ENCODE assay signal across 8 cellular contexts in genomic region chr11:18540207-18541009, GRCh38. TPM values are rescaled to one million over a fixed set of nuclear protein-coding genes. Genes with fewer than 3 reads are reported as not detected.
A peak's percentile ranks its signal among the peaks of the same experiment; 100 is the strongest.
DNase-seq lines count a peak whose midpoint lies in the region; ATAC-seq and TF ChIP-seq lines count a peak whose summit lies in the region.

No MANE protein-coding gene starts in this region.

- CTCF ChIA-PET in activated CD4-positive, alpha-beta T cell treated with anti-CD3 and anti-CD28 coated beads, Interleukin-2, amount 10 ng/mL, durations not matched to agents 7 days and 5 days (lab: Charles Lee) = interaction anchor here (0.5 to 1.8 kb wide), 11 partner anchors 9 to 309 kb away, joined by 3 to 8 read pairs (median 4); no protein-coding TSS in a partner anchor

- H3K27me3 ChIP-seq in lung (ENCODE audit: control insufficient read depth, insufficient read depth) = no peaks in the 10 kb centered on the region
- H3K27me3 ChIP-seq in MG63 = no peaks in the 10 kb centered on the region

- no peaks in the 10 kb centered on the region for H3K4me1 ChIP-seq in lung (ENCODE audit: control insufficient read depth in 2 of 2, insufficient read depth in 2 of 2, low read length in 2 of 2)

- no peak overlapping the region for H3K27ac Mint-ChIP-seq in activated CD4-positive, alpha-beta T cell treated with anti-CD3 and anti-CD28 coated beads, Interleukin-2, amount 10 ng/mL, durations not matched to agents 7 days and 5 days

- DNase-seq in activated CD4-positive, alpha-beta T cell treated with anti-CD3 and anti-CD28 coated beads, Interleukin-2, amount 10 ng/mL, durations not matched to agents 7 days and 5 days = peak; percentile 14
- no peak for DNase-seq in activated CD4-positive, alpha-beta T cell treated with anti-CD3 and anti-CD28 coated beads for 4 hours
- DNase-seq in LoVo (ENCODE audit: low spot score) (peak; percentile 38), amniotic epithelial cell (ENCODE audit: low read depth) (peak; percentile 26), lung (ENCODE audit: low spot score) (no peak), T-helper 9 cell (no peak), MG63 (no peak)

- H3K9me3 ChIP-seq in lung (ENCODE audit: control insufficient read depth in 2 of 2, insufficient read depth in 1 of 2, low read length in 1 of 2) = no peaks in the 10 kb centered on the region
- no peaks in the 10 kb centered on the region for H3K9me3 ChIP-seq in MG63

- H3K4me3 Mint-ChIP-seq in activated CD4-positive, alpha-beta T cell treated with anti-CD3 and anti-CD28 coated beads, Interleukin-2, amount 10 ng/mL, durations not matched to agents 7 days and 5 days = no peak overlapping the region

- H3K36me3 ChIP-seq in lung (ENCODE audit: control insufficient read depth in 2 of 2, insufficient read depth in 2 of 2, low read length in 2 of 2) = peaks cover 1 to 13% of the 10 kb centered on the region in 2 donors
- no peaks in the 10 kb centered on the region; the same call in 1 of the 2 replicates for H3K36me3 ChIP-seq in MG63

- TF ChIP-seq CTCF in lung (IDR thresholded peaks at IDR 0.05; ENCODE audit: control extremely low read depth, extremely low read depth) = peak; percentile 9

- ATAC-seq in lung (ENCODE audit: insufficient read depth, low FRiP score) (no peak), GM19452 (IDR thresholded peaks at IDR 0.05; ENCODE audit: unreplicated experiment) (no peak)

- 93 to 96% methylated on average over 1 of the region's 1 CpG for WGBS in lung, 2 donors

- H3K9me3 Mint-ChIP-seq in activated CD4-positive, alpha-beta T cell treated with anti-CD3 and anti-CD28 coated beads, Interleukin-2, amount 10 ng/mL, durations not matched to agents 7 days and 5 days = no peaks in the 10 kb centered on the region

- POLR2A ChIA-PET in activated CD4-positive, alpha-beta T cell treated with anti-CD3 and anti-CD28 coated beads, Interleukin-2, amount 10 ng/mL, durations not matched to agents 7 days and 5 days (lab: Charles Lee) = interaction anchor here (0.5 to 0.9 kb wide), 2 partner anchors 86 to 93 kb away, joined by 4 read pairs; partner anchors contain the start of gene SPTY2D1

- H3K36me3 Mint-ChIP-seq in activated CD4-positive, alpha-beta T cell treated with anti-CD3 and anti-CD28 coated beads, Interleukin-2, amount 10 ng/mL, durations not matched to agents 7 days and 5 days (ENCODE audit: low read depth) = peaks cover 5% of the 10 kb centered on the region

- H3K4me3 ChIP-seq in lung (no peak overlapping the region), MG63 (no peak overlapping the region)

- peaks cover 2% of the 10 kb centered on the region for H3K4me1 Mint-ChIP-seq in activated CD4-positive, alpha-beta T cell treated with anti-CD3 and anti-CD28 coated beads, Interleukin-2, amount 10 ng/mL, durations not matched to agents 7 days and 5 days

- H3K27ac ChIP-seq in lung (ENCODE audit: low read depth in 1 of 2, low read length in 1 of 2) = no peak overlapping the region

- no peaks in the 10 kb centered on the region for H3K27me3 Mint-ChIP-seq in activated CD4-positive, alpha-beta T cell treated with anti-CD3 and anti-CD28 coated beads, Interleukin-2, amount 10 ng/mL, durations not matched to agents 7 days and 5 days

RNA-seq across cellular contexts. Expression of gene TSG101, which starts 13.7 kb away (rescaled TPM):
- 10 to 100 TPM; 33.1 to 53.9 TPM for total RNA-seq in activated CD4-positive, alpha-beta T cell treated with anti-CD3 and anti-CD28 coated beads, Interleukin-2, amount 10 ng/mL, durations not matched to agents 7 days and 5 days
- total RNA-seq in lung = 10 to 100 TPM; 53.2 to 57.6 TPM
- polyA plus RNA-seq in lung = 10 to 100 TPM; 37.8 to 64.4 TPM
- 64.0 and 198 TPM in 2 replicates for total RNA-seq in MG63 (2014; rRNA removed; shearing (Covaris generic); ENCODE audit: low replicate concordance)

RNA-seq across cellular contexts. Expression of gene UEVLD, which starts 48.1 kb away (rescaled TPM):
- total RNA-seq in activated CD4-positive, alpha-beta T cell treated with anti-CD3 and anti-CD28 coated beads, Interleukin-2, amount 10 ng/mL, durations not matched to agents 7 days and 5 days = 10 to 100 TPM; 12.1 to 12.2 TPM
- 10 to 100 TPM; 20.7 to 29.6 TPM for total RNA-seq in lung
- polyA plus RNA-seq in lung = 10 to 100 TPM in 1 of 2 donors, 1 to 10 TPM in 1; 6.4 to 10.9 TPM
- total RNA-seq in MG63 (2014; rRNA removed; shearing (Covaris generic); ENCODE audit: low replicate concordance) = 8.2 and 16.5 TPM in 2 replicates

RNA-seq across cellular contexts. Expression of gene MISFA, which starts 59.2 kb away (rescaled TPM):
- total RNA-seq in activated CD4-positive, alpha-beta T cell treated with anti-CD3 and anti-CD28 coated beads, Interleukin-2, amount 10 ng/mL, durations not matched to agents 7 days and 5 days = 1 to 10 TPM in 1 of 2 experiments, under 1 TPM in 1; 0.67 to 1.9 TPM
- 1 to 10 TPM; 2.8 to 3.5 TPM for total RNA-seq in lung
- polyA plus RNA-seq in lung = 1 to 10 TPM in 1 of 2 donors, under 1 TPM in 1; 0.95 to 2.5 TPM
- total RNA-seq in MG63 (2014; rRNA removed; shearing (Covaris generic); ENCODE audit: low replicate concordance) = not detected in 2 replicates

Comparison
In these comparisons a context has a peak if more than half of its experiments do, and no peak if none do; other contexts are left out.
1. DNase-seq: peak in activated CD4-positive, alpha-beta T cell treated with anti-CD3 and anti-CD28 coated beads, Interleukin-2, amount 10 ng/mL, durations not matched to agents 7 days and 5 days (single experiment), LoVo (single experiment) and amniotic epithelial cell (single experiment); none in activated CD4-positive, alpha-beta T cell treated with anti-CD3 and anti-CD28 coated beads for 4 hours (0 of 2), lung (single experiment), T-helper 9 cell (single experiment) and MG63 (single experiment).